ENCODE assay signal across 1 cellular context in genomic region chr5:103562453-103563157, GRCh38.
TF ChIP-seq lines count a peak whose summit lies in the region.

Gene NUDT12 (minus strand): TSS chr5:103562789. CDS start chr5:103560248, 2,541 bp downstream.

TF ChIP-seq in HepG2, 621 proteins besides CTCF, POLR2A, EP300 and RAD21 (continued from another document and continues in another):
- TF ChIP-seq ZSCAN9 (CRISPR knock-in tag; IDR thresholded peaks at IDR 0.05; ENCODE audit: borderline replicate concordance): no peak
- no peak for TF ChIP-seq ZBTB21 (CRISPR knock-in tag; IDR thresholded peaks at IDR 0.05)
- no peak for TF ChIP-seq RNF2 (conservative IDR thresholded peaks at IDR 0.05; ENCODE audit: low read depth)
- 0 out of 2 replicates have a peak, but pooled peaks have one; percentile 17 for TF ChIP-seq ELF1 (CRISPR knock-in tag; IDR thresholded peaks at IDR 0.05)
- TF ChIP-seq SP140L (CRISPR knock-in tag; IDR thresholded peaks at IDR 0.05; ENCODE audit: borderline replicate concordance): no peak
- TF ChIP-seq HMGXB4 (CRISPR knock-in tag; IDR thresholded peaks at IDR 0.05; ENCODE audit: borderline replicate concordance in 1 of 2, low read depth in 1 of 2): 0 out of 4 replicates have a peak, but pooled peaks of 1 of the 2 experiments have one; percentile 41
- no peak for TF ChIP-seq ZBTB8A (CRISPR knock-in tag; IDR thresholded peaks at IDR 0.05; ENCODE audit: borderline replicate concordance, low read depth)
- TF ChIP-seq, protein P1, sequence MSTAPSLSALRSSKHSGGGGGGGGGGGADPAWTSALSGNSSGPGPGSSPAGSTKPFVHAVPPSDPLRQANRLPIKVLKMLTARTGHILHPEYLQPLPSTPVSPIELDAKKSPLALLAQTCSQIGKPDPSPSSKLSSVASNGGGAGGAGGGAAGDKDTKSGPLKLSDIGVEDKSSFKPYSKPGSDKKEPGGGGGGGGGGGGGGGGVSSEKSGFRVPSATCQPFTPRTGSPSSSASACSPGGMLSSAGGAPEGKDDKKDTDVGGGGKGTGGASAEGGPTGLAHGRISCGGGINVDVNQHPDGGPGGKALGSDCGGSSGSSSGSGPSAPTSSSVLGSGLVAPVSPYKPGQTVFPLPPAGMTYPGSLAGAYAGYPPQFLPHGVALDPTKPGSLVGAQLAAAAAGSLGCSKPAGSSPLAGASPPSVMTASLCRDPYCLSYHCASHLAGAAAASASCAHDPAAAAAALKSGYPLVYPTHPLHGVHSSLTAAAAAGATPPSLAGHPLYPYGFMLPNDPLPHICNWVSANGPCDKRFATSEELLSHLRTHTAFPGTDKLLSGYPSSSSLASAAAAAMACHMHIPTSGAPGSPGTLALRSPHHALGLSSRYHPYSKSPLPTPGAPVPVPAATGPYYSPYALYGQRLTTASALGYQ (CRISPR knock-in tag; IDR thresholded peaks at IDR 0.05): no peak
- no peak for TF ChIP-seq EED (CRISPR knock-in tag; IDR thresholded peaks at IDR 0.05)
- TF ChIP-seq ZNF549 (CRISPR knock-in tag; IDR thresholded peaks at IDR 0.05): no peak
- TF ChIP-seq ZNF501 (CRISPR knock-in tag; IDR thresholded peaks at IDR 0.05): no peak
- TF ChIP-seq TBL1XR1 (IDR thresholded peaks at IDR 0.05; ENCODE audit: borderline replicate concordance, low read length, partially characterized antibody): no peak
- TF ChIP-seq, protein P2, sequence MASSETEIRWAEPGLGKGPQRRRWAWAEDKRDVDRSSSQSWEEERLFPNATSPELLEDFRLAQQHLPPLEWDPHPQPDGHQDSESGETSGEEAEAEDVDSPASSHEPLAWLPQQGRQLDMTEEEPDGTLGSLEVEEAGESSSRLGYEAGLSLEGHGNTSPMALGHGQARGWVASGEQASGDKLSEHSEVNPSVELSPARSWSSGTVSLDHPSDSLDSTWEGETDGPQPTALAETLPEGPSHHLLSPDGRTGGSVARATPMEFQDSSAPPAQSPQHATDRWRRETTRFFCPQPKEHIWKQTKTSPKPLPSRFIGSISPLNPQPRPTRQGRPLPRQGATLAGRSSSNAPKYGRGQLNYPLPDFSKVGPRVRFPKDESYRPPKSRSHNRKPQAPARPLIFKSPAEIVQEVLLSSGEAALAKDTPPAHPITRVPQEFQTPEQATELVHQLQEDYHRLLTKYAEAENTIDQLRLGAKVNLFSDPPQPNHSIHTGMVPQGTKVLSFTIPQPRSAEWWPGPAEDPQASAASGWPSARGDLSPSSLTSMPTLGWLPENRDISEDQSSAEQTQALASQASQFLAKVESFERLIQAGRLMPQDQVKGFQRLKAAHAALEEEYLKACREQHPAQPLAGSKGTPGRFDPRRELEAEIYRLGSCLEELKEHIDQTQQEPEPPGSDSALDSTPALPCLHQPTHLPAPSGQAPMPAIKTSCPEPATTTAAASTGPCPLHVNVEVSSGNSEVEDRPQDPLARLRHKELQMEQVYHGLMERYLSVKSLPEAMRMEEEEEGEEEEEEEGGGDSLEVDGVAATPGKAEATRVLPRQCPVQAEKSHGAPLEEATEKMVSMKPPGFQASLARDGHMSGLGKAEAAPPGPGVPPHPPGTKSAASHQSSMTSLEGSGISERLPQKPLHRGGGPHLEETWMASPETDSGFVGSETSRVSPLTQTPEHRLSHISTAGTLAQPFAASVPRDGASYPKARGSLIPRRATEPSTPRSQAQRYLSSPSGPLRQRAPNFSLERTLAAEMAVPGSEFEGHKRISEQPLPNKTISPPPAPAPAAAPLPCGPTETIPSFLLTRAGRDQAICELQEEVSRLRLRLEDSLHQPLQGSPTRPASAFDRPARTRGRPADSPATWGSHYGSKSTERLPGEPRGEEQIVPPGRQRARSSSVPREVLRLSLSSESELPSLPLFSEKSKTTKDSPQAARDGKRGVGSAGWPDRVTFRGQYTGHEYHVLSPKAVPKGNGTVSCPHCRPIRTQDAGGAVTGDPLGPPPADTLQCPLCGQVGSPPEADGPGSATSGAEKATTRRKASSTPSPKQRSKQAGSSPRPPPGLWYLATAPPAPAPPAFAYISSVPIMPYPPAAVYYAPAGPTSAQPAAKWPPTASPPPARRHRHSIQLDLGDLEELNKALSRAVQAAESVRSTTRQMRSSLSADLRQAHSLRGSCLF (CRISPR knock-in tag; IDR thresholded peaks at IDR 0.05; ENCODE audit: borderline replicate concordance): no peak
- TF ChIP-seq SP5 (CRISPR knock-in tag; IDR thresholded peaks at IDR 0.05; ENCODE audit: borderline replicate concordance, low read depth): no peak
- TF ChIP-seq CHD2 (IDR thresholded peaks at IDR 0.05; ENCODE audit: low read depth, low read length): peak; percentile 42; the same call in 1 of the 2 replicates
- TF ChIP-seq SNRNP70 (IDR thresholded peaks at IDR 0.05; ENCODE audit: low read depth, low read length): no peak
- TF ChIP-seq HNRNPLL (IDR thresholded peaks at IDR 0.05; ENCODE audit: low read depth, low read length, poor library complexity, severe bottlenecking): peak; percentile 54
- TF ChIP-seq ZNF816 (CRISPR knock-in tag; IDR thresholded peaks at IDR 0.05; ENCODE audit: borderline replicate concordance): no peak
- TF ChIP-seq NFATC3 (CRISPR knock-in tag; IDR thresholded peaks at IDR 0.05): no peak
- no peak for TF ChIP-seq MLXIP (CRISPR knock-in tag; IDR thresholded peaks at IDR 0.05; ENCODE audit: borderline replicate concordance)
- TF ChIP-seq MED8 (CRISPR knock-in tag; IDR thresholded peaks at IDR 0.05; ENCODE audit: insufficient replicate concordance): no peak
- TF ChIP-seq IKZF4 (CRISPR knock-in tag; IDR thresholded peaks at IDR 0.05; ENCODE audit: borderline replicate concordance, low read depth, not compliant biosample characterization): no peak
- TF ChIP-seq, protein P3, sequence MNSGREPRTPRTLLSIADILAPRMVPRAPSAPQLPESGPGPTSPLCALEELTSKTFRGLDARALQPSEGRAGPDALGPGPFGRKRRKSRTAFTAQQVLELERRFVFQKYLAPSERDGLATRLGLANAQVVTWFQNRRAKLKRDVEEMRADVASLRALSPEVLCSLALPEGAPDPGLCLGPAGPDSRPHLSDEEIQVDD (CRISPR knock-in tag; IDR thresholded peaks at IDR 0.05; ENCODE audit: borderline replicate concordance): no peak
- TF ChIP-seq ATF1 (CRISPR knock-in tag; IDR thresholded peaks at IDR 0.05): no peak
- no peak for TF ChIP-seq ARHGAP35 (CRISPR knock-in tag; IDR thresholded peaks at IDR 0.05; ENCODE audit: borderline replicate concordance)
- no peak for TF ChIP-seq ZC3H4 (CRISPR knock-in tag; IDR thresholded peaks at IDR 0.05; ENCODE audit: borderline replicate concordance)
- TF ChIP-seq TAF1 (CRISPR knock-in tag; IDR thresholded peaks at IDR 0.05): peak; percentile 58
- no peak for TF ChIP-seq NFIB (CRISPR knock-in tag; IDR thresholded peaks at IDR 0.05; ENCODE audit: borderline replicate concordance)
- TF ChIP-seq ZNF660 (CRISPR knock-in tag; IDR thresholded peaks at IDR 0.05; ENCODE audit: borderline replicate concordance, low read depth): no peak
- no peak for TF ChIP-seq RARG (CRISPR knock-in tag; IDR thresholded peaks at IDR 0.05; ENCODE audit: low read depth)
- no peak for TF ChIP-seq YY1 (IDR thresholded peaks at IDR 0.05; ENCODE audit: insufficient read depth, insufficient replicate concordance, low read depth, low read length)
- no peak for TF ChIP-seq REL (CRISPR knock-in tag; conservative IDR thresholded peaks at IDR 0.05)
- TF ChIP-seq ZNF747 (CRISPR knock-in tag; IDR thresholded peaks at IDR 0.05; ENCODE audit: borderline replicate concordance): no peak
- TF ChIP-seq PLRG1 (conservative IDR thresholded peaks at IDR 0.05): no peak
- no peak for TF ChIP-seq AGO2 (optimal IDR thresholded peaks at IDR 0.05; ENCODE audit: low read depth, low read length)
- 0 out of 2 replicates have a peak, but pooled peaks have one; percentile 21 for TF ChIP-seq ZNF292 (CRISPR knock-in tag; IDR thresholded peaks at IDR 0.05; ENCODE audit: borderline replicate concordance, low read depth)
- no peak for TF ChIP-seq ZNF576 (CRISPR knock-in tag; IDR thresholded peaks at IDR 0.05)
- TF ChIP-seq HCFC1 (IDR thresholded peaks at IDR 0.05; ENCODE audit: low read depth, low read length): 0 out of 2 replicates have a peak, but pooled peaks have one; percentile 5
- TF ChIP-seq NFKBIZ (CRISPR knock-in tag; IDR thresholded peaks at IDR 0.05): no peak
- TF ChIP-seq, protein P4, sequence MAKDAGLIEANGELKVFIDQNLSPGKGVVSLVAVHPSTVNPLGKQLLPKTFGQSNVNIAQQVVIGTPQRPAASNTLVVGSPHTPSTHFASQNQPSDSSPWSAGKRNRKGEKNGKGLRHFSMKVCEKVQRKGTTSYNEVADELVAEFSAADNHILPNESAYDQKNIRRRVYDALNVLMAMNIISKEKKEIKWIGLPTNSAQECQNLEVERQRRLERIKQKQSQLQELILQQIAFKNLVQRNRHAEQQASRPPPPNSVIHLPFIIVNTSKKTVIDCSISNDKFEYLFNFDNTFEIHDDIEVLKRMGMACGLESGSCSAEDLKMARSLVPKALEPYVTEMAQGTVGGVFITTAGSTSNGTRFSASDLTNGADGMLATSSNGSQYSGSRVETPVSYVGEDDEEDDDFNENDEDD (CRISPR knock-in tag; IDR thresholded peaks at IDR 0.05; ENCODE audit: borderline replicate concordance): peak; percentile 23; the same call in 1 of the 2 replicates
- no peak for TF ChIP-seq TCF7L2 (IDR thresholded peaks at IDR 0.05; ENCODE audit: low read depth, low read length)
- no peak for TF ChIP-seq CBX5 (CRISPR knock-in tag; IDR thresholded peaks at IDR 0.05; ENCODE audit: borderline replicate concordance)
- no peak for TF ChIP-seq MTF2 (CRISPR knock-in tag; IDR thresholded peaks at IDR 0.05; ENCODE audit: borderline replicate concordance)
- TF ChIP-seq ZNF557 (CRISPR knock-in tag; IDR thresholded peaks at IDR 0.05): no peak
- no peak for TF ChIP-seq MAFF (IDR thresholded peaks at IDR 0.05; ENCODE audit: low read depth, low read length)
- TF ChIP-seq YEATS2 (CRISPR knock-in tag; IDR thresholded peaks at IDR 0.05; ENCODE audit: borderline replicate concordance): no peak
- TF ChIP-seq WIZ (CRISPR knock-in tag; IDR thresholded peaks at IDR 0.05): peak; percentile 67; the same call in 1 of the 2 replicates
- TF ChIP-seq, protein P5, sequence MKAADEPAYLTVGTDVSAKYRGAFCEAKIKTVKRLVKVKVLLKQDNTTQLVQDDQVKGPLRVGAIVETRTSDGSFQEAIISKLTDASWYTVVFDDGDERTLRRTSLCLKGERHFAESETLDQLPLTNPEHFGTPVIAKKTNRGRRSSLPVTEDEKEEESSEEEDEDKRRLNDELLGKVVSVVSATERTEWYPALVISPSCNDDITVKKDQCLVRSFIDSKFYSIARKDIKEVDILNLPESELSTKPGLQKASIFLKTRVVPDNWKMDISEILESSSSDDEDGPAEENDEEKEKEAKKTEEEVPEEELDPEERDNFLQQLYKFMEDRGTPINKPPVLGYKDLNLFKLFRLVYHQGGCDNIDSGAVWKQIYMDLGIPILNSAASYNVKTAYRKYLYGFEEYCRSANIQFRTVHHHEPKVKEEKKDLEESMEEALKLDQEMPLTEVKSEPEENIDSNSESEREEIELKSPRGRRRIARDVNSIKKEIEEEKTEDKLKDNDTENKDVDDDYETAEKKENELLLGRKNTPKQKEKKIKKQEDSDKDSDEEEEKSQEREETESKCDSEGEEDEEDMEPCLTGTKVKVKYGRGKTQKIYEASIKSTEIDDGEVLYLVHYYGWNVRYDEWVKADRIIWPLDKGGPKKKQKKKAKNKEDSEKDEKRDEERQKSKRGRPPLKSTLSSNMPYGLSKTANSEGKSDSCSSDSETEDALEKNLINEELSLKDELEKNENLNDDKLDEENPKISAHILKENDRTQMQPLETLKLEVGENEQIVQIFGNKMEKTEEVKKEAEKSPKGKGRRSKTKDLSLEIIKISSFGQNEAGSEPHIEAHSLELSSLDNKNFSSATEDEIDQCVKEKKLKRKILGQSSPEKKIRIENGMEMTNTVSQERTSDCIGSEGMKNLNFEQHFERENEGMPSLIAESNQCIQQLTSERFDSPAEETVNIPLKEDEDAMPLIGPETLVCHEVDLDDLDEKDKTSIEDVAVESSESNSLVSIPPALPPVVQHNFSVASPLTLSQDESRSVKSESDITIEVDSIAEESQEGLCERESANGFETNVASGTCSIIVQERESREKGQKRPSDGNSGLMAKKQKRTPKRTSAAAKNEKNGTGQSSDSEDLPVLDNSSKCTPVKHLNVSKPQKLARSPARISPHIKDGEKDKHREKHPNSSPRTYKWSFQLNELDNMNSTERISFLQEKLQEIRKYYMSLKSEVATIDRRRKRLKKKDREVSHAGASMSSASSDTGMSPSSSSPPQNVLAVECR (CRISPR knock-in tag; IDR thresholded peaks at IDR 0.05; ENCODE audit: borderline replicate concordance): peak; percentile 36; the same call in 1 of the 2 replicates
- TF ChIP-seq IRX3 (CRISPR knock-in tag; IDR thresholded peaks at IDR 0.05; ENCODE audit: borderline replicate concordance, low read depth): no peak
- TF ChIP-seq ZNF263 (CRISPR knock-in tag; IDR thresholded peaks at IDR 0.05): peak; percentile 56; the same call in 1 of the 2 replicates
- 0 out of 2 replicates have a peak, but pooled peaks have one; percentile 41 for TF ChIP-seq KAT8 (CRISPR knock-in tag; IDR thresholded peaks at IDR 0.05)
